In genomic region chr14:100105357-100106169, GRCh38 we compare ENCODE assay signal across 13 cellular contexts. TPM values are rescaled to one million over a fixed set of nuclear protein-coding genes. Genes with fewer than 3 reads are reported as not detected.
DNase-seq lines count a peak whose midpoint lies in the region; ATAC-seq, FAIRE-seq and TF ChIP-seq lines count a peak whose summit lies in the region.
"Had no signal": no experiment of that assay in that cellular context is flagged by ENCODE, and none has a peak within 500 bp of the region (broad histone marks: within the 10 kb centered on the region; RNA-seq: fewer than 3 reads in every experiment).

No MANE protein-coding gene starts in this region.

- ATAC-seq in heart left ventricle, result no peak
- no peak for ATAC-seq in Right ventricle myocardium inferior
- no peak for ATAC-seq in activated T-cell treated with anti-CD3 and anti-CD28 coated beads, Interleukin-2, amount 50 U/mL, for 4 hours
- ATAC-seq: esophagus mucosa, pancreas had no signal

- H3K27me3 ChIP-seq in heart left ventricle (no peaks in the 10 kb centered on the region), uterus (no peaks in the 10 kb centered on the region), hepatocyte (no peaks in the 10 kb centered on the region)
- H3K27me3 ChIP-seq: pancreas had no signal

- peaks cover 88% of the 10 kb centered on the region for H3K4me1 Mint-ChIP-seq in activated T-cell treated with anti-CD3 and anti-CD28 coated beads, Interleukin-2, amount 50 U/mL, for 4 hours (ENCODE audit: low read depth)

- H4K20me1 ChIP-seq in hepatocyte (ENCODE audit: insufficient read depth, poor library complexity, severe bottlenecking), result no peaks in the 10 kb centered on the region

- no peak for FAIRE-seq in kidney (lab: Jason Lieb, UNC)
- FAIRE-seq: pancreas, TTC549 had no signal

- peak overlapping the region; percentile 51 for H3K4me3 Mint-ChIP-seq in activated T-cell treated with anti-CD3 and anti-CD28 coated beads, Interleukin-2, amount 50 U/mL, for 4 hours

- 83 to 94% (median 87%) methylated on average over 14 to 16 of the region's 16 CpGs for WGBS in heart left ventricle, 4 donors
- 92% methylated on average over 16 of the region's 16 CpGs for WGBS in hepatocyte (ENCODE audit: low lambda C conversion rate, missing lambda C conversion rate)

- H3K9me3 ChIP-seq in heart left ventricle (no peaks in the 10 kb centered on the region), kidney (ENCODE audit: control insufficient read depth in 1 of 2, low read length in 2 of 2) (no peaks in the 10 kb centered on the region), uterus (no peaks in the 10 kb centered on the region), hepatocyte (ENCODE audit: low read depth) (no peaks in the 10 kb centered on the region)
- H3K9me3 ChIP-seq: pancreas had no signal

- intact Hi-C loops in heart left ventricle (cut with DNase I) (loop anchor here in 6 of 10 donors (5.0 to 10.0 kb wide), 6 partner anchors 33 to 123 kb away; no protein-coding TSS in a partner anchor), Right ventricle myocardium inferior (cut with DNase I) (loop anchor here (5.0 kb wide), 1 partner anchor 38 kb away; the partner anchor contains the start of gene EVL), kidney (cut with DNase I) (loop anchor here (5.0 kb wide), 1 partner anchor 123 kb away; no protein-coding TSS in a partner anchor), uterus (cut with DNase I; ENCODE audit: low total_unique reads) (loop anchor here (5.0 kb wide), 1 partner anchor 123 kb away; no protein-coding TSS in a partner anchor)

- no peak overlapping the region for H3K4me3 ChIP-seq in heart left ventricle
- H3K4me3 ChIP-seq in kidney (ENCODE audit: low read length in 2 of 2), result no peak overlapping the region
- no peak overlapping the region for H3K4me3 ChIP-seq in uterus
- no peak overlapping the region for H3K4me3 ChIP-seq in hepatocyte
- H3K4me3 ChIP-seq: pancreas had no signal

- H3K4me2 ChIP-seq in hepatocyte, result no peak overlapping the region

- TF ChIP-seq CTCF in heart left ventricle (IDR thresholded peaks at IDR 0.05), result no peak
- TF ChIP-seq CTCF in kidney (IDR thresholded peaks at IDR 0.05; ENCODE audit: borderline replicate concordance, extremely low read depth, insufficient read depth), result no peak
- no peak for TF ChIP-seq CTCF in uterus (IDR thresholded peaks at IDR 0.05)
- no peak for TF ChIP-seq CTCF in hepatocyte (IDR thresholded peaks at IDR 0.05; ENCODE audit: poor library complexity)

- H3K9me2 ChIP-seq in hepatocyte (replicated peaks; ENCODE audit: insufficient read depth), result no peaks in the 10 kb centered on the region

- H3K36me3 Mint-ChIP-seq in activated T-cell treated with anti-CD3 and anti-CD28 coated beads, Interleukin-2, amount 50 U/mL, for 4 hours (ENCODE audit: insufficient read depth), result peaks cover 39% of the 10 kb centered on the region

- DNase-seq in heart left ventricle, result no peak
- no peak for DNase-seq in Right ventricle myocardium inferior (ENCODE audit: missing footprints)
- no peak for DNase-seq in activated T-cell treated with anti-CD3 and anti-CD28 coated beads, Interleukin-2, amount 50 U/mL, for 4 hours
- peak; percentile 39 for DNase-seq in kidney
- DNase-seq in uterus, result no peak
- no peak for DNase-seq in NCI-H510A (lab: John Stamatoyannopoulos, UW)
- DNase-seq in hepatocyte (ENCODE audit: low spot score), result no peak
- DNase-seq in DMS53 treated with DMSO at 0.1 percent for 48 hours (lab: John Stamatoyannopoulos, UW; ENCODE audit: unreplicated experiment), result no peak
- DNase-seq: kidney glomerular epithelial cell, NCI-H1694 treated with DMSO at 0.1 percent for 48 hours, pancreas had no signal

- peaks cover 0 to 76% (median 55%) of the 10 kb centered on the region in 12 donors for H3K4me1 ChIP-seq in heart left ventricle
- peaks cover 5 to 25% of the 10 kb centered on the region in 2 donors for H3K4me1 ChIP-seq in kidney (ENCODE audit: control insufficient read depth in 1 of 2, insufficient read depth in 1 of 2, low read depth in 1 of 2, low read length in 2 of 2)
- H3K4me1 ChIP-seq in uterus, result peaks cover 0 to 29% of the 10 kb centered on the region in 2 donors
- H3K4me1 ChIP-seq in hepatocyte (ENCODE audit: insufficient read depth), result peaks cover 16% of the 10 kb centered on the region

- H3K27ac ChIP-seq in heart left ventricle (peak overlapping the region in 9 of 12 donors; percentile 5 to 79 (median 53)), kidney (ENCODE audit: low read depth in 2 of 2, low read length in 2 of 2) (no peak overlapping the region), uterus (peak overlapping the region; percentile 68 to 87), hepatocyte (no peak overlapping the region)
- H3K27ac ChIP-seq: pancreas had no signal

- H3K9ac ChIP-seq in kidney (ENCODE audit: low read length in 2 of 2), result no peak overlapping the region

- H3K27me3 Mint-ChIP-seq in activated T-cell treated with anti-CD3 and anti-CD28 coated beads, Interleukin-2, amount 50 U/mL, for 4 hours (ENCODE audit: low read depth), result no peaks in the 10 kb centered on the region

- no peaks in the 10 kb centered on the region for H3K9me3 Mint-ChIP-seq in activated T-cell treated with anti-CD3 and anti-CD28 coated beads, Interleukin-2, amount 50 U/mL, for 4 hours

- H2AFZ ChIP-seq in hepatocyte, result no peak overlapping the region

- H3K36me3 ChIP-seq in heart left ventricle (peaks cover 0 to 32% (median 0%) of the 10 kb centered on the region in 9 donors), kidney (ENCODE audit: control insufficient read depth in 1 of 2, insufficient read depth in 2 of 2, low read length in 2 of 2) (no peaks in the 10 kb centered on the region), uterus (no peaks in the 10 kb centered on the region), hepatocyte (replicated peaks; ENCODE audit: insufficient read depth, low read depth) (no peaks in the 10 kb centered on the region)
- H3K36me3 ChIP-seq: pancreas had no signal

- H3K79me2 ChIP-seq in hepatocyte, result peaks cover 6% of the 10 kb centered on the region

- no peak for TF ChIP-seq POLR2A in heart left ventricle (IDR thresholded peaks at IDR 0.05)
- TF ChIP-seq POLR2A in uterus (IDR thresholded peaks at IDR 0.05), result no peak

RNA-seq across cellular contexts. Expression of gene EVL, which starts 40.3 kb away (rescaled TPM):
- total RNA-seq in heart left ventricle (100 to 1,000 TPM in 1 of 9 donors, 10 to 100 TPM in 8; 31.7 to 116 (median 41.0) TPM), Right ventricle myocardium inferior (41.8 TPM), kidney (84.1 TPM), uterus (100 to 1,000 TPM in 1 of 4 donors, 10 to 100 TPM in 3; 22.1 to 133 (median 67.5) TPM), hepatocyte (43.4 and 60.5 TPM in 2 replicates)
- polyA plus RNA-seq in heart left ventricle (10 to 100 TPM; 23.8 to 33.5 TPM), kidney (ENCODE audit: insufficient read depth, low read depth, low replicate concordance) (54.8 TPM), hepatocyte (77.2 and 103 TPM in 2 replicates)
- 100 to 1,000 TPM in 2 of 3 donors, 10 to 100 TPM in 1; 79.4 to 112 (median 107) TPM for total RNA-seq in activated T-cell treated with anti-CD3 and anti-CD28 coated beads, Interleukin-2, amount 50 U/mL, for 4 hours

RNA-seq across cellular contexts. Expression of gene DEGS2, which starts 53.9 kb away (rescaled TPM):
- total RNA-seq in heart left ventricle, result under 1 TPM in 3 of 9 donors, not detected in 6; 0.22 to 0.48 (median 0.37) TPM
- under 1 TPM in 1 of 2 donors, not detected in 1; 0.08 TPM for polyA plus RNA-seq in heart left ventricle
- not detected for total RNA-seq in Right ventricle myocardium inferior
- under 1 TPM; 0.19 to 0.40 (median 0.40) TPM for total RNA-seq in activated T-cell treated with anti-CD3 and anti-CD28 coated beads, Interleukin-2, amount 50 U/mL, for 4 hours
- total RNA-seq in kidney, result 28.7 TPM
- 25.1 TPM for polyA plus RNA-seq in kidney (ENCODE audit: insufficient read depth, low read depth, low replicate concordance)
- 10 to 100 TPM in 1 of 4 donors, 1 to 10 TPM in 2, under 1 TPM in 1; 0.88 to 26.6 (median 1.5) TPM for total RNA-seq in uterus
- total RNA-seq in hepatocyte, result 1.8 and 5.3 TPM in 2 replicates
- 7.7 and 11.8 TPM in 2 replicates for polyA plus RNA-seq in hepatocyte

Comparison
In these comparisons a context has a peak if more than half of its experiments do, and no peak if none do; other contexts are left out.
1. H3K27ac ChIP-seq: peak in heart left ventricle (9 of 12) and uterus (2 of 2); none in kidney (0 of 2) and hepatocyte (single experiment).